ENCODE assay signal across 11 cellular contexts in the genomic region with DNA sequence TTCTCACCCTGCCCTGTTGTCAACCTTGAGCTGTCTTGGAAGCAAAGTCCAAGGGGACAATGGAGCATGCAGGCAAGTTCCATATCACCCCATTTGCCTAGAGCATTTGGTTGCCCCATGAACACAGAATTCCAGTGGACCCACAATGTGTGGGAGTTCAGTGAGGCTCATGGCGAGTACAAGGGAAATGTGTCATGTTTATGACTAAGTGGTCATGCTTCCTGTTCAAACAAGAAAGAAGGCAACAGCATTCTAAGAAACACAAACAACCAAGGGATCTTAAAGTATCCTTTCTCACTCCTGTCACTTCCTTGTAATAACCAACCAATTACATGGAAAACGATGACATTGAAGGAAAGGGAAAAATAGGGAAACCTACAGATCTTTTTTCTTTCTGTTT.
A peak's percentile ranks its signal among the peaks of the same experiment; 100 is the strongest.
DNase-seq lines count a peak whose midpoint lies in the region; ATAC-seq, FAIRE-seq and TF ChIP-seq lines count a peak whose summit lies in the region.
"Had no signal": no experiment of that assay in that cellular context is flagged by ENCODE, and none has a peak within 500 bp of the region (broad histone marks: within the 10 kb centered on the region; RNA-seq: fewer than 3 reads in every experiment).

No MANE protein-coding gene starts in this region.

- no peak for TF ChIP-seq CTCF in A549 (IDR thresholded peaks at IDR 0.05)

- DNase-seq in A549 (ENCODE audit: low read depth in 1 of 2, low spot score in 1 of 2): peak; percentile 29 to 46
- DNase-seq in HK-2 (ENCODE audit: unreplicated experiment): peak; percentile 41
- peak; percentile 7 for DNase-seq in UCSD-AML1 (lab: John Stamatoyannopoulos, UW; ENCODE audit: unreplicated experiment)
- peak; percentile 64 for DNase-seq in glomerular visceral epithelial cell (ENCODE audit: extremely low spot score)
- no peak for DNase-seq in HuH-7 (ENCODE audit: low spot score)
- no peak for DNase-seq in GM19238 (ENCODE audit: insufficient read length, low spot score)
- DNase-seq: AML-193; stimulated activated CD4-positive, alpha-beta T cell treated with anti-CD3 and anti-CD28 coated beads, Interleukin-15, amount 100 ng/mL, for 24 hours; testis had no signal

- TF ChIP-seq RAD21 in A549 (conservative IDR thresholded peaks at IDR 0.05 in 1 of 2, IDR thresholded peaks at IDR 0.05 in 1 of 2): no peak

- CTCF ChIA-PET in A549 (lab: Yijun Ruan, JAX): interaction anchor here (0.9 to 2.2 kb wide), 2 partner anchors 8 to 199 kb away, joined by 3 to 9 read pairs; no protein-coding TSS in a partner anchor

- no peak for TF ChIP-seq EP300 in A549 (IDR thresholded peaks at IDR 0.05)

- H3K4me3 ChIP-seq in A549: no peak overlapping the region
- H3K4me3 ChIP-seq: testis had no signal

- no peaks in the 10 kb centered on the region for H3K9me3 ChIP-seq in A549
- H3K9me3 ChIP-seq: testis had no signal

- no peak for TF ChIP-seq POLR2A in A549 (IDR thresholded peaks at IDR 0.05; ENCODE audit: low read length)

- POLR2A ChIA-PET in A549 (lab: Yijun Ruan, JAX): no interaction called here

- peak overlapping the region; percentile 43 to 52; a peak in 3 of 6 replicates for H3K27ac ChIP-seq in A549
- H3K27ac ChIP-seq: testis had no signal

- peak; percentile 34 to 84; a peak in 4 of 6 replicates for ATAC-seq in A549
- no peak for ATAC-seq in HG03521 (IDR thresholded peaks at IDR 0.05; ENCODE audit: unreplicated experiment)
- ATAC-seq in GM21528 (IDR thresholded peaks at IDR 0.05; ENCODE audit: low FRiP score, unreplicated experiment): no peak

- no peak for FAIRE-seq in A549 (lab: Jason Lieb, UNC)

- 6% methylated on average over 2 of the region's 2 CpGs for WGBS in A549 (ENCODE audit: missing lambda C conversion rate)

- H3K4me1 ChIP-seq in A549: peaks cover 13% of the 10 kb centered on the region
- H3K4me1 ChIP-seq: testis had no signal

- H3K4me2 ChIP-seq in A549: peak overlapping the region; percentile 13; the same call in 2 of the 3 replicates

TF ChIP-seq in A549, 52 proteins besides CTCF, POLR2A, EP300 and RAD21:
- TF ChIP-seq KDM5A (IDR thresholded peaks at IDR 0.05) (no peak), PHF8 (IDR thresholded peaks at IDR 0.05; ENCODE audit: borderline replicate concordance, low read depth) (no peak), POLR2AphosphoS2 (conservative IDR thresholded peaks at IDR 0.05; ENCODE audit: low read length) (no peak), ZFP36 (IDR thresholded peaks at IDR 0.05; ENCODE audit: borderline replicate concordance, partially characterized antibody) (no peak), SREBF2 (IDR thresholded peaks at IDR 0.05) (no peak), NFE2L2 (conservative IDR thresholded peaks at IDR 0.05; ENCODE audit: low read length) (no peak), KDM1A (IDR thresholded peaks at IDR 0.05; ENCODE audit: low read depth) (no peak), MAZ (IDR thresholded peaks at IDR 0.05; ENCODE audit: borderline replicate concordance, low read depth, low read length) (no peak), JUNB (IDR thresholded peaks at IDR 0.05) (peak; percentile 42; the same call in 1 of the 2 replicates), FOSL2 (IDR thresholded peaks at IDR 0.05) (no peak; the same call in 1 of the 2 replicates), FOSL2 (CRISPR knock-in tag; IDR thresholded peaks at IDR 0.05) (peak; percentile 46), EHMT2 (IDR thresholded peaks at IDR 0.05; ENCODE audit: low read depth) (0 out of 2 replicates have a peak, but pooled peaks have one; percentile 34)
- TF ChIP-seq, protein P1, sequence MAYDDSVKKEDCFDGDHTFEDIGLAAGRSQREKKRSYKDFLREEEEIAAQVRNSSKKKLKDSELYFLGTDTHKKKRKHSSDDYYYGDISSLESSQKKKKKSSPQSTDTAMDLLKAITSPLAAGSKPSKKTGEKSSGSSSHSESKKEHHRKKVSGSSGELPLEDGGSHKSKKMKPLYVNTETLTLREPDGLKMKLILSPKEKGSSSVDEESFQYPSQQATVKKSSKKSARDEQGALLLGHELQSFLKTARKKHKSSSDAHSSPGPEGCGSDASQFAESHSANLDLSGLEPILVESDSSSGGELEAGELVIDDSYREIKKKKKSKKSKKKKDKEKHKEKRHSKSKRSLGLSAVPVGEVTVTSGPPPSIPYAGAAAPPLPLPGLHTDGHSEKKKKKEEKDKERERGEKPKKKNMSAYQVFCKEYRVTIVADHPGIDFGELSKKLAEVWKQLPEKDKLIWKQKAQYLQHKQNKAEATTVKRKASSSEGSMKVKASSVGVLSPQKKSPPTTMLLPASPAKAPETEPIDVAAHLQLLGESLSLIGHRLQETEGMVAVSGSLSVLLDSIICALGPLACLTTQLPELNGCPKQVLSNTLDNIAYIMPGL (CRISPR knock-in tag; IDR thresholded peaks at IDR 0.05; ENCODE audit: borderline replicate concordance): no peak

Comparison
In these comparisons a context has a peak if more than half of its experiments do, and no peak if none do; other contexts are left out.
1. ATAC-seq: peak in A549 (2 of 2); none in HG03521 (single experiment) and GM21528 (single experiment).
2. DNase-seq: peak in A549 (2 of 2), HK-2 (single experiment), UCSD-AML1 (single experiment) and glomerular visceral epithelial cell (single experiment); none in HuH-7 (single experiment) and GM19238 (single experiment).